14 cellular contexts compared by ENCODE assay signal in the genomic region with DNA sequence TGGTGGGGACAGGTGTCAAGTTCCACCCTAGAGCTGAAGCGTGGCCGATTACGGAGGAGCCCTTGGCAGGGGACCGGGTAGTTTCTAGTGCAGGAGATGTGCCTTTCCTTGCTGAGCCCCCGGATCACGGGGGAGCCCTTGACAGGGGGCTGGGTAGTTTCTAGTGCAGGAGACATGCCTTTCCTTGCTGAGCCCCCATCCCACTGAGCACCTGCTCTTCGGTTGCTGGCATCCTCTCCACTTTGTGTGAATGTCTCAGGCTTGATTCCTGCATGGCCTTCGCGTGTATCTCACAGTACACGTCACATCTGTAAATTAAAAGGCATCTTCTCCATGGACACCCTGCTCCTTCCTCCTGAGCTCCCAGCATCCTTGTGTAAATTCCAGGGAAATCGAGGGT.
DNase-seq lines count a peak whose midpoint lies in the region; ATAC-seq and TF ChIP-seq lines count a peak whose summit lies in the region.
"Had no signal": no experiment of that assay in that cellular context is flagged by ENCODE, and none has a peak within 500 bp of the region (broad histone marks: within the 10 kb centered on the region; RNA-seq: fewer than 3 reads in every experiment).

No MANE protein-coding gene starts in this region.

- H3K27ac Mint-ChIP-seq in stimulated activated memory B cell treated with anti-CD40 and anti-IgM and Interleukin-4, amounts not matched to agents 10 μg/mL and 1 μg/mL and 100 μg/mL, for 72 hours, result peak overlapping the region; percentile 11
- H3K27ac Mint-ChIP-seq in immature natural killer cell, result no peak overlapping the region
- H3K27ac Mint-ChIP-seq: CD4-positive, alpha-beta memory T cell had no signal

- no peak overlapping the region for H3K4me3 Mint-ChIP-seq in stimulated activated memory B cell treated with anti-CD40 and anti-IgM and Interleukin-4, amounts not matched to agents 10 μg/mL and 1 μg/mL and 100 μg/mL, for 72 hours
- H3K4me3 Mint-ChIP-seq in immature natural killer cell, result no peak overlapping the region
- H3K4me3 Mint-ChIP-seq: CD4-positive, alpha-beta memory T cell had no signal

- H3K27me3 Mint-ChIP-seq in stimulated activated memory B cell treated with anti-CD40 and anti-IgM and Interleukin-4, amounts not matched to agents 10 μg/mL and 1 μg/mL and 100 μg/mL, for 72 hours, result no peaks in the 10 kb centered on the region
- H3K27me3 Mint-ChIP-seq in immature natural killer cell (ENCODE audit: low read depth in 3 of 3), result peaks cover 3 to 5% (median 4%) of the 10 kb centered on the region in 3 donors

- no peak for TF ChIP-seq CTCF in GM13976 (IDR thresholded peaks at IDR 0.05; ENCODE audit: borderline replicate concordance, control extremely low read depth, extremely low read depth, insufficient read depth, missing control alignments)

- H3K36me3 ChIP-seq in H7 (replicated peaks; ENCODE audit: control insufficient read depth, insufficient read depth, low read length), result no peaks in the 10 kb centered on the region
- H3K36me3 ChIP-seq: BE2C had no signal

- no peaks in the 10 kb centered on the region for H3K36me3 Mint-ChIP-seq in stimulated activated memory B cell treated with anti-CD40 and anti-IgM and Interleukin-4, amounts not matched to agents 10 μg/mL and 1 μg/mL and 100 μg/mL, for 72 hours
- no peaks in the 10 kb centered on the region for H3K36me3 Mint-ChIP-seq in immature natural killer cell
- H3K36me3 Mint-ChIP-seq: CD4-positive, alpha-beta memory T cell had no signal

- H3K4me3 ChIP-seq in H7 (ENCODE audit: insufficient read depth, low read depth, low read length), result no peak overlapping the region
- H3K4me3 ChIP-seq: A549 had no signal

- H3K27me3 ChIP-seq in H7 (ENCODE audit: control insufficient read depth, insufficient read depth, low read length), result no peaks in the 10 kb centered on the region

- in situ Hi-C loops in GM13976 (cut with MboI; ENCODE audit: low sequenced_read_pairs, unreplicated experiment), result no loop called here

- DNase-seq in GM13976 (ENCODE audit: low spot score) (peak; percentile 15), H7 (peak; percentile 39), left kidney (ENCODE audit: low read depth, low spot score) (peak; percentile 46), immature natural killer cell (no peak), NCI-H1694 (lab: John Stamatoyannopoulos, UW) (no peak)
- DNase-seq: BE2C; CD4-positive, alpha-beta memory T cell; COR-L47; DMS153; GF-D8 had no signal

- peaks cover 3% of the 10 kb centered on the region for H3K9me3 Mint-ChIP-seq in stimulated activated memory B cell treated with anti-CD40 and anti-IgM and Interleukin-4, amounts not matched to agents 10 μg/mL and 1 μg/mL and 100 μg/mL, for 72 hours
- no peaks in the 10 kb centered on the region for H3K9me3 Mint-ChIP-seq in immature natural killer cell
- H3K9me3 Mint-ChIP-seq: CD4-positive, alpha-beta memory T cell had no signal

- no peak for ATAC-seq in stimulated activated memory B cell treated with anti-CD40 and anti-IgM and Interleukin-4, amounts not matched to agents 10 μg/mL and 1 μg/mL and 100 μg/mL, for 72 hours
- ATAC-seq: A549, HCT116, HepG2 had no signal

- H3K4me1 Mint-ChIP-seq in stimulated activated memory B cell treated with anti-CD40 and anti-IgM and Interleukin-4, amounts not matched to agents 10 μg/mL and 1 μg/mL and 100 μg/mL, for 72 hours, result peaks cover 43% of the 10 kb centered on the region
- no peaks in the 10 kb centered on the region for H3K4me1 Mint-ChIP-seq in immature natural killer cell
- H3K4me1 Mint-ChIP-seq: CD4-positive, alpha-beta memory T cell had no signal

Comparison
In these comparisons a context has a peak if more than half of its experiments do, and no peak if none do; other contexts are left out.
1. DNase-seq: peak in GM13976 (single experiment), H7 (single experiment) and left kidney (single experiment); none in immature natural killer cell (0 of 3) and NCI-H1694 (single experiment).